Comparison of ENCODE assay signal across 30 cellular contexts in the genomic region with DNA sequence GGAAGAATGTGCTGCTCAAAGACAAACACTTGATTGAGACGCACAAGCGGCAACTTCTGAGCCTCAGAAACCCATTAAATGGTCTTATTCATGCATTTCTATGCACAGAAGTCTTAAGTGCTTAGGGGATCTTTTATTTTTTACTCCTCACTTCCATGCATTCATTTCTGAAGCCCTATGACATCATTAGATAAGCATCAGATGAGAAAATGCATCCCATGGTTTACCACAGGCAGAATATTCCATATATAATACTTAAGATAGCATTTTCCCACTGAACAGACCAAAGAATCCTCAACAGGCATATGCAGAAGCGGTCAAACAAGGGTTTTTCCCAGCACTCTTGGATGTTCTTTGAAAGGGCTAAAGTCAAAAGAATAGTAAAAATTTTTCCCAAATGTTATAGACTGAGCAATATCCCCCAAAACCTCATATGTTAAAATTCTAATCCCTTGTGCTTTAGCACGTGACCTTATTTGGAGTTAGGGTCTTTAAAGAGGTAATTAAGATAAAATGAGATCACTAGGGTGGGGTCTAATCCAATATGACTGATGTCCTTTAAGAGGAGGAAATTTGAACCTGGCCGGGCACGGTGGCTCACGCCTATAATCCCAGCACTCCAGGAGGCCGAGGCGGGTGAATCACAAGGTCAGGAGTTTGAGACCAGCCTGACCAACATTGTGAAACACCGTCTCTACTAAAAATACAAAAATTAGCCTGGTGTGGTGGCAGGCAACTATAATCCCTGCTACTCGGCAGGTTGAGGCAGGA. TPM values are rescaled to one million over a fixed set of nuclear protein-coding genes. Genes with fewer than 3 reads are reported as not detected.
A peak's percentile ranks its signal among the peaks of the same experiment; 100 is the strongest.
DNase-seq lines count a peak whose midpoint lies in the region; ATAC-seq and TF ChIP-seq lines count a peak whose summit lies in the region.
"Had no signal": no experiment of that assay in that cellular context is flagged by ENCODE, and none has a peak within 500 bp of the region (broad histone marks: within the 10 kb centered on the region; RNA-seq: fewer than 3 reads in every experiment).

No MANE protein-coding gene starts in this region.

- no peaks in the 10 kb centered on the region for H3K36me3 Mint-ChIP-seq in natural killer cell treated with Interleukin-12 subunit alpha and Interleukin-12 subunit beta and Interleukin-15 and Interleukin-18, amount 100 ng/mL, for 72 hours
- H3K36me3 Mint-ChIP-seq in activated T-cell treated with anti-CD3 and anti-CD28 coated beads, Interleukin-2, amount 50 U/mL, for 4 hours (ENCODE audit: insufficient read depth): no peaks in the 10 kb centered on the region
- H3K36me3 Mint-ChIP-seq: CD4-positive, alpha-beta memory T cell had no signal

- DNase-seq in AG04449 (ENCODE audit: low read depth, low spot score) (peak; percentile 67), NCI-H226 (peak; percentile 6), astrocyte of the spinal cord (ENCODE audit: low read depth, low spot score) (peak; percentile 78), kidney tubule cell (ENCODE audit: low spot score) (peak; percentile 6), NCI-H187 treated with DMSO at 0.1 percent for 48 hours (lab: John Stamatoyannopoulos, UW) (no peak), RWPE1 (ENCODE audit: low spot score) (no peak)
- no peak for DNase-seq in natural killer cell treated with Interleukin-12 subunit alpha and Interleukin-12 subunit beta and Interleukin-15 and Interleukin-18, amount 100 ng/mL, for 72 hours (ENCODE audit: low spot score)
- DNase-seq in activated T-cell treated with anti-CD3 and anti-CD28 coated beads, Interleukin-2, amount 50 U/mL, for 4 hours: no peak
- DNase-seq: activated B cell treated with CpG ODN at 0.5 μM for 24 hours; activated CD4-positive, alpha-beta T cell treated with anti-CD3 and anti-CD28 coated beads, Interleukin-2, amount 50 U/mL, for 1 hour; activated naive CD4-positive, alpha-beta T cell treated with Interleukin-2 at 50 U/mL for 16 hours; activated T-cell treated with anti-CD3 and anti-CD28 coated beads, Interleukin-2, amount 50 U/mL, for 48 hours; adrenal gland; CD4-positive, alpha-beta memory T cell; endodermal cell; hippocampal formation; NCI-H146; NCI-H526; nucleus accumbens; psoas muscle; SIG-M5; stimulated activated CD4-positive, alpha-beta T cell treated with anti-CD3 and anti-CD28 coated beads, Interleukin-2, amount 100 ng/mL, for 24 hours; tibial artery had no signal

- no peaks in the 10 kb centered on the region for H3K4me1 Mint-ChIP-seq in natural killer cell treated with Interleukin-12 subunit alpha and Interleukin-12 subunit beta and Interleukin-15 and Interleukin-18, amount 100 ng/mL, for 72 hours (ENCODE audit: low read depth in 2 of 2)
- H3K4me1 Mint-ChIP-seq in activated T-cell treated with anti-CD3 and anti-CD28 coated beads, Interleukin-2, amount 50 U/mL, for 4 hours (ENCODE audit: low read depth): no peaks in the 10 kb centered on the region
- H3K4me1 Mint-ChIP-seq: activated B cell treated with CpG ODN at 0.5 μM for 24 hours; CD4-positive, alpha-beta memory T cell had no signal

- in situ Hi-C loops in astrocyte of the spinal cord (cut with HindIII; ENCODE audit: low sequenced_read_pairs): no loop called here

- no peak overlapping the region for H3K27ac Mint-ChIP-seq in natural killer cell treated with Interleukin-12 subunit alpha and Interleukin-12 subunit beta and Interleukin-15 and Interleukin-18, amount 100 ng/mL, for 72 hours
- H3K27ac Mint-ChIP-seq: activated B cell treated with CpG ODN at 0.5 μM for 24 hours; CD4-positive, alpha-beta memory T cell; dendritic cell treated with granulocyte-macrophage colony-stimulating factor and Interleukin-4, amounts not matched to agents 40 ng/mL and 50 ng/mL, for 4 days had no signal

- H3K4me3 Mint-ChIP-seq in natural killer cell treated with Interleukin-12 subunit alpha and Interleukin-12 subunit beta and Interleukin-15 and Interleukin-18, amount 100 ng/mL, for 72 hours: no peak overlapping the region
- no peak overlapping the region for H3K4me3 Mint-ChIP-seq in activated T-cell treated with anti-CD3 and anti-CD28 coated beads, Interleukin-2, amount 50 U/mL, for 4 hours
- H3K4me3 Mint-ChIP-seq: activated B cell treated with CpG ODN at 0.5 μM for 24 hours; CD4-positive, alpha-beta memory T cell; dendritic cell treated with granulocyte-macrophage colony-stimulating factor and Interleukin-4, amounts not matched to agents 40 ng/mL and 50 ng/mL, for 4 days; endodermal cell had no signal

- TF ChIP-seq CTCF in AG04449 (IDR thresholded peaks at IDR 0.05; ENCODE audit: insufficient read depth, low read length, missing control alignments) (no peak), astrocyte of the spinal cord (IDR thresholded peaks at IDR 0.05; ENCODE audit: low read depth, low read length) (no peak), RWPE1 (conservative IDR thresholded peaks at IDR 0.05; ENCODE audit: low read depth) (no peak)

- CTCF ChIA-PET in AG04449 (lab: Yijun Ruan, JAX): no interaction called here
- CTCF ChIA-PET in RWPE1 (lab: Yijun Ruan, JAX): interaction anchor here (0.6 to 1.1 kb wide), 2 partner anchors 8 to 11 kb away, joined by 3 read pairs; no protein-coding TSS in a partner anchor

- H3K27ac ChIP-seq in RWPE1: no peak overlapping the region
- H3K27ac ChIP-seq: adrenal gland, cardiac muscle cell, esophagus muscularis mucosa, gastroesophageal sphincter, KMS-11, psoas muscle, tibial artery had no signal

- peaks cover 18 to 19% of the 10 kb centered on the region in 2 donors for H3K27me3 Mint-ChIP-seq in natural killer cell treated with Interleukin-12 subunit alpha and Interleukin-12 subunit beta and Interleukin-15 and Interleukin-18, amount 100 ng/mL, for 72 hours
- peaks cover 11% of the 10 kb centered on the region for H3K27me3 Mint-ChIP-seq in activated T-cell treated with anti-CD3 and anti-CD28 coated beads, Interleukin-2, amount 50 U/mL, for 4 hours (ENCODE audit: low read depth)

- H3K9me3 Mint-ChIP-seq in natural killer cell treated with Interleukin-12 subunit alpha and Interleukin-12 subunit beta and Interleukin-15 and Interleukin-18, amount 100 ng/mL, for 72 hours: no peaks in the 10 kb centered on the region
- H3K9me3 Mint-ChIP-seq in activated T-cell treated with anti-CD3 and anti-CD28 coated beads, Interleukin-2, amount 50 U/mL, for 4 hours: no peaks in the 10 kb centered on the region
- H3K9me3 Mint-ChIP-seq: CD4-positive, alpha-beta memory T cell; dendritic cell treated with granulocyte-macrophage colony-stimulating factor and Interleukin-4, amounts not matched to agents 40 ng/mL and 50 ng/mL, for 4 days had no signal

- ATAC-seq in natural killer cell treated with Interleukin-12 subunit alpha and Interleukin-12 subunit beta and Interleukin-15 and Interleukin-18, amount 100 ng/mL, for 72 hours: no peak
- no peak for ATAC-seq in activated T-cell treated with anti-CD3 and anti-CD28 coated beads, Interleukin-2, amount 50 U/mL, for 4 hours
- ATAC-seq: A549, gastroesophageal sphincter, Panc1, psoas muscle had no signal

- POLR2A ChIA-PET in AG04449 (lab: Yijun Ruan, JAX) (interaction anchor here (1.2 kb wide), 1 partner anchor 14 kb away, joined by 3 read pairs; no protein-coding TSS in a partner anchor), RWPE1 (lab: Yijun Ruan, JAX; ENCODE audit: low non-redundant PET) (no interaction called here)

- H3K4me3 ChIP-seq in AG04449 (ENCODE audit: low read depth, low read length) (no peak overlapping the region), astrocyte of the spinal cord (ENCODE audit: low read depth, low read length) (no peak overlapping the region)
- H3K4me3 ChIP-seq: A549, adrenal gland, cardiac muscle cell, esophagus muscularis mucosa, gastroesophageal sphincter, psoas muscle, tibial artery had no signal

RNA-seq across cellular contexts. Expression of a gene that starts 22.6 kb away (rescaled TPM):
- 10 to 100 TPM; 23.5 to 24.7 TPM for total RNA-seq in natural killer cell treated with Interleukin-12 subunit alpha and Interleukin-12 subunit beta and Interleukin-15 and Interleukin-18, amount 100 ng/mL, for 72 hours
- total RNA-seq in activated T-cell treated with anti-CD3 and anti-CD28 coated beads, Interleukin-2, amount 50 U/mL, for 4 hours: 10 to 100 TPM; 18.1 to 18.9 (median 18.8) TPM

Comparison
In these comparisons a context has a peak if more than half of its experiments do, and no peak if none do; other contexts are left out.
1. DNase-seq: peak in AG04449 (single experiment), NCI-H226 (single experiment), astrocyte of the spinal cord (single experiment) and kidney tubule cell (single experiment); none in NCI-H187 treated with DMSO at 0.1 percent for 48 hours (single experiment), natural killer cell treated with Interleukin-12 subunit alpha and Interleukin-12 subunit beta and Interleukin-15 and Interleukin-18, amount 100 ng/mL, for 72 hours (single experiment), RWPE1 (single experiment) and activated T-cell treated with anti-CD3 and anti-CD28 coated beads, Interleukin-2, amount 50 U/mL, for 4 hours (single experiment).